In the genomic region with DNA sequence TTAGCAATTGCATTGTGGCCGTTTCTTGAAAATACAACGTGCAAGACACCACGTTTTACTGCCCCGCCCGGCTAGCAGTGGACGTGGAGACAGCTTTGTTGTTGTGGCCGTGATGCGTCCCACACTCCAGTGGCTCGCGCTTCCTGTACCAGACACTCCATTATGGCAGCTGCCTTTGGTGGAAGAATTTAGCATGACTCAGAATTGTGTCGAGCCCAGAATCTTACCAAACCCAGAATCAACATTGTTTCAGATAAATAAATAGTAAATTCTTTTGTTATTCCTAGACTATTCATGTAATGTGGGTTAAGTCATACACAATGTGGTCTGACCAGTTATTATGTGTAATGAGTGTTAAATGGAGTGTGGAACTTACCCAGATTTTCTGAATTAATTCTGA, we compare ENCODE assay signal across 16 cellular contexts. TPM values are rescaled to one million over a fixed set of nuclear protein-coding genes. Genes with fewer than 3 reads are reported as not detected.
DNase-seq lines count a peak whose midpoint lies in the region; ATAC-seq and TF ChIP-seq lines count a peak whose summit lies in the region.
"Had no signal": no experiment of that assay in that cellular context is flagged by ENCODE, and none has a peak within 500 bp of the region (broad histone marks: within the 10 kb centered on the region; RNA-seq: fewer than 3 reads in every experiment).

No MANE protein-coding gene starts in this region.

- POLR2A ChIA-PET in GM10248 (lab: Yijun Ruan, JAX) = interaction anchor here (0.7 kb wide), 1 partner anchor 93 kb away, joined by 3 read pairs; a partner anchor contains a TSS

- CTCF ChIA-PET in GM10248 (lab: Yijun Ruan, JAX) = no interaction called here

- ATAC-seq in HG02870 (IDR thresholded peaks at IDR 0.05; ENCODE audit: unreplicated experiment) = no peak
- ATAC-seq: activated T-cell treated with anti-CD3 and anti-CD28 coated beads, Interleukin-2, amount 50 U/mL, for 4 hours; stimulated activated naive CD8-positive, alpha-beta T cell treated with anti-CD3 and anti-CD28 coated beads, Interleukin-15, amount 100 ng/mL, for 72 hours had no signal

- DNase-seq in AG08395 (ENCODE audit: low spot score) = peak; percentile 49
- peak; percentile 26 for DNase-seq in HT-29 (ENCODE audit: low spot score)
- peak; percentile 38 for DNase-seq in amniotic epithelial cell (ENCODE audit: low read depth)
- peak; percentile 88 for DNase-seq in glomerular visceral epithelial cell (ENCODE audit: extremely low spot score)
- DNase-seq in iPS-NIHi7 (ENCODE audit: extremely low spot score) = no peak
- no peak for DNase-seq in GM10248 (ENCODE audit: extremely low spot score)
- no peak for DNase-seq in islet precursor cell
- DNase-seq: activated CD4-positive, alpha-beta T cell treated with anti-CD3 and anti-CD28 coated beads, Interleukin-2, amount 10 ng/mL, durations not matched to agents 7 days and 5 days; activated T-cell treated with anti-CD3 and anti-CD28 coated beads, Interleukin-2, amount 50 U/mL, for 4 hours; AML-193; DMS153; esophagus squamous epithelium; NCI-H2081 treated with DMSO at 0.1 percent for 48 hours; SIG-M5; stimulated activated naive CD8-positive, alpha-beta T cell treated with anti-CD3 and anti-CD28 coated beads, Interleukin-15, amount 100 ng/mL, for 72 hours had no signal

- no peak for TF ChIP-seq CTCF in GM10248 (IDR thresholded peaks at IDR 0.05; ENCODE audit: control extremely low read depth, extremely low read depth, low read depth, missing control alignments)

RNA-seq across cellular contexts. Expression of a gene that starts 25.3 kb away (rescaled TPM):
- total RNA-seq in HT-29 (2014; rRNA removed; shearing (Covaris generic)) = 412 and 628 TPM in 2 replicates

RNA-seq across cellular contexts. Expression of a gene that starts 27.9 kb away (rescaled TPM):
- total RNA-seq in HT-29 (2014; rRNA removed; shearing (Covaris generic)) = 92.4 and 106 TPM in 2 replicates

RNA-seq across cellular contexts. Expression of a gene that starts 41.3 kb away (rescaled TPM):
- total RNA-seq in HT-29 (2014; rRNA removed; shearing (Covaris generic)) = 41.6 and 43.4 TPM in 2 replicates

RNA-seq across cellular contexts. Expression of a gene that starts 47.6 kb away (rescaled TPM):
- total RNA-seq in HT-29 (2014; rRNA removed; shearing (Covaris generic)) = 28.7 and 31.3 TPM in 2 replicates

Comparison
In these comparisons a context has a peak if more than half of its experiments do, and no peak if none do; other contexts are left out.
1. DNase-seq: peak in AG08395 (single experiment), HT-29 (single experiment), amniotic epithelial cell (single experiment) and glomerular visceral epithelial cell (single experiment); none in iPS-NIHi7 (single experiment), GM10248 (single experiment) and islet precursor cell (single experiment).